ENCODE assay signal across 1 cellular context in genomic region chr16:57471209-57471608, GRCh38.
TF ChIP-seq lines count a peak whose summit lies in the region.

No MANE protein-coding gene starts in this region.

TF ChIP-seq in H1, 55 proteins besides CTCF, POLR2A, EP300 and RAD21:
- TF ChIP-seq GTF2F1 (IDR thresholded peaks at IDR 0.05; ENCODE audit: borderline replicate concordance, low read depth, low read length) (no peak), SIX5 (IDR thresholded peaks at IDR 0.05; ENCODE audit: low read depth, low read length) (no peak), ZNF274 (IDR thresholded peaks at IDR 0.05; ENCODE audit: borderline replicate concordance, extremely low read depth, low read length) (no peak), ATF3 (IDR thresholded peaks at IDR 0.05; ENCODE audit: insufficient read depth, low read depth, low read length) (no peak), NANOG (IDR thresholded peaks at IDR 0.05; ENCODE audit: insufficient read depth, low read depth, low read length, poor library complexity, severe bottlenecking) (no peak), JUND (IDR thresholded peaks at IDR 0.05; ENCODE audit: low read length) (no peak), HDAC6 (IDR thresholded peaks at IDR 0.05; ENCODE audit: low read depth, low read length) (no peak), CREB1 (IDR thresholded peaks at IDR 0.05) (no peak), CHD7 (IDR thresholded peaks at IDR 0.05; ENCODE audit: insufficient replicate concordance, low read length) (no peak)
